Comparison of ENCODE assay signal across 8 cellular contexts in genomic region chr4:49137043-49137442, GRCh38.
DNase-seq lines count a peak whose midpoint lies in the region; ATAC-seq and TF ChIP-seq lines count a peak whose summit lies in the region.
"Not testable (repeated sequence)": the region's sequence is repeated elsewhere in the genome, so short reads cannot be mapped to it uniquely, and the experiment has no call there.

No MANE protein-coding gene starts in this region.

- in situ Hi-C loops in Panc1 (cut with HindIII; ENCODE audit: low pct_unique_long_range_greater_than_20kb, low sequenced_read_pairs): not testable (repeated sequence)

- POLR2A ChIA-PET in Panc1 (lab: Charles Lee): not testable (repeated sequence)

- H3K27me3 Mint-ChIP-seq in natural killer cell treated with Interleukin-12 subunit alpha and Interleukin-12 subunit beta and Interleukin-15 and Interleukin-18, amount 100 ng/mL, for 72 hours: not testable (repeated sequence)

- ATAC-seq in GM18499 (IDR thresholded peaks at IDR 0.05; ENCODE audit: insufficient read depth, unreplicated experiment) (peak; percentile 34), GM19043 (IDR thresholded peaks at IDR 0.05; ENCODE audit: low read depth, unreplicated experiment) (peak; percentile 45), GM21526 (IDR thresholded peaks at IDR 0.05; ENCODE audit: low FRiP score, unreplicated experiment) (peak; percentile 60), HG02840 (IDR thresholded peaks at IDR 0.05; ENCODE audit: low FRiP score, unreplicated experiment) (peak; percentile 58), HG03159 (IDR thresholded peaks at IDR 0.05; ENCODE audit: unreplicated experiment) (peak; percentile 48), Panc1 (peak; percentile 72; the same call in 1 of the 2 replicates), Right ventricle myocardium superior (ENCODE audit: poor library complexity) (peak; percentile 79)
- peak; percentile 73 to 79 for ATAC-seq in natural killer cell treated with Interleukin-12 subunit alpha and Interleukin-12 subunit beta and Interleukin-15 and Interleukin-18, amount 100 ng/mL, for 72 hours

- not testable (repeated sequence) for H3K36me3 ChIP-seq in Panc1 (ENCODE audit: control insufficient read depth, insufficient read depth, low read length)

- not testable (repeated sequence) for H3K4me1 ChIP-seq in Panc1 (ENCODE audit: control insufficient read depth, insufficient read depth, low read length)

- H3K4me3 ChIP-seq in Panc1 (ENCODE audit: low read depth in 2 of 2, low read length in 2 of 2): not testable (repeated sequence)

- H3K36me3 Mint-ChIP-seq in natural killer cell treated with Interleukin-12 subunit alpha and Interleukin-12 subunit beta and Interleukin-15 and Interleukin-18, amount 100 ng/mL, for 72 hours: peaks cover 30% of the 10 kb centered on the region

- H3K4me1 Mint-ChIP-seq in natural killer cell treated with Interleukin-12 subunit alpha and Interleukin-12 subunit beta and Interleukin-15 and Interleukin-18, amount 100 ng/mL, for 72 hours (ENCODE audit: low read depth in 2 of 2): not testable (repeated sequence)

- H3K9me3 ChIP-seq in Panc1 (ENCODE audit: control insufficient read depth, insufficient read depth, low read depth, low read length): not testable (repeated sequence)

- H3K4me3 Mint-ChIP-seq in natural killer cell treated with Interleukin-12 subunit alpha and Interleukin-12 subunit beta and Interleukin-15 and Interleukin-18, amount 100 ng/mL, for 72 hours: not testable (repeated sequence)

- not testable (repeated sequence) for TF ChIP-seq CTCF in Panc1 (IDR thresholded peaks at IDR 0.05)

- BruUV-seq in Panc1 (replicated peaks; lab: Mats Ljungman, UMichigan): not testable (repeated sequence)

- not testable (repeated sequence) for DNase-seq in Panc1 (ENCODE audit: low read depth, low spot score); Right ventricle myocardium superior; natural killer cell treated with Interleukin-12 subunit alpha and Interleukin-12 subunit beta and Interleukin-15 and Interleukin-18, amount 100 ng/mL, for 72 hours (ENCODE audit: low spot score)

- intact Hi-C loops in Panc1 (cut with micrococcal nuclease; ENCODE audit: unreplicated experiment); Right ventricle myocardium superior (cut with DNase I): not testable (repeated sequence)

- H3K27me3 ChIP-seq in Panc1 (ENCODE audit: control insufficient read depth, insufficient read depth, low read length): not testable (repeated sequence)

- H3K27ac ChIP-seq in Panc1 (ENCODE audit: low read length): not testable (repeated sequence)

- CTCF ChIA-PET in Panc1 (lab: Charles Lee): not testable (repeated sequence)

- peaks cover 26% of the 10 kb centered on the region for H3K9me3 Mint-ChIP-seq in natural killer cell treated with Interleukin-12 subunit alpha and Interleukin-12 subunit beta and Interleukin-15 and Interleukin-18, amount 100 ng/mL, for 72 hours

- not testable (repeated sequence) for H3K27ac Mint-ChIP-seq in natural killer cell treated with Interleukin-12 subunit alpha and Interleukin-12 subunit beta and Interleukin-15 and Interleukin-18, amount 100 ng/mL, for 72 hours
